In genomic region chr5:14787801-14788579, GRCh38 we compare ENCODE assay signal across 1 cellular context.
TF ChIP-seq lines count a peak whose summit lies in the region.

No MANE protein-coding gene starts in this region.

TF ChIP-seq in liver, 16 proteins besides CTCF, POLR2A, EP300 and RAD21 (continued from another document):
- TF ChIP-seq GABPA (IDR thresholded peaks at IDR 0.05 in 1 of 2, conservative IDR thresholded peaks at IDR 0.05 in 1 of 2) (no peak), ATF3 (IDR thresholded peaks at IDR 0.05) (no peak), HNF4G (IDR thresholded peaks at IDR 0.05) (no peak), FOXA2 (IDR thresholded peaks at IDR 0.05) (no peak), NR2F2 (IDR thresholded peaks at IDR 0.05) (no peak)
TF ChIP-seq in liver: peak in this region for 2.
